In the genomic region with DNA sequence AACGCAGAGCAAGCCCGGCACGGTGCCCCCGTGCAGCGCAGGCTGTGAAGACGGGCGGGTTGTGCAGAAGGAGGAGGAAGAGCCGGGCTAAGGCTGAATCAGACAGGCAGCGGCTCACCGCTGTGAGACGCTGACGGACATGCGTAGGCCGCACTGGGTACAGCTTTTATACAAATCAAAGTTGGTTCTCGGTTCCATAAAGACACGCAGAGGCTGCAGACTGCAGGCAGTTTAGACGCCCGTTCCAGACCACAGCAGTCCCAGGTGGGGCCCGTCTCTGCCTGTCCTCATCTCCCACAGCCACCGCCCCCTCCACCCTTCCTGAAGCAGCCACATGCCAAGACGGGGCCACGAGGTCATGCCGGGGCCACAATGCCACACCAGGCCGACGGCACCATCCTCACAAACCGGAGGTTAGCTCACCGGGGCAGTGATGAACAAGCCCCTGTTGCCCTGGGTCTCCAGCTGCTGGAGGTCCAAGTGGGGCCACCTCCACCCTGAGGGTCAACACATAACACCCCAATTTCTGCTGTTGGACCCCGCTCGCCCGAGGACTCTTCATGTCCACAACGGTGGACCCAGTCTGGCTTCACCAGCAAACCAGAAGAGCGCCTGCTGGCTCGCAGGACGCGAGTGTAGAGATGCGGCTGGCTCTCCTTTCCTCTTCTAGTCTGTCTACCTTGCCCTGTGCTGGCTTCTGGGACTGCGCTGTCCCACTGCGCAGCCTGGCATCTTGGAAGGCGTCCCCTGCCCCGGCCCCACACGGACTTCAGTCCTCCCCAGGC, we compare ENCODE assay signal across 28 cellular contexts.
DNase-seq lines count a peak whose midpoint lies in the region; ATAC-seq and TF ChIP-seq lines count a peak whose summit lies in the region.
"Had no signal": no experiment of that assay in that cellular context is flagged by ENCODE, and none has a peak within 500 bp of the region (broad histone marks: within the 10 kb centered on the region; RNA-seq: fewer than 3 reads in every experiment).

No MANE protein-coding gene starts in this region.

- no peaks in the 10 kb centered on the region for H3K4me1 Mint-ChIP-seq in stimulated activated naive CD8-positive, alpha-beta T cell treated with anti-CD3 and anti-CD28 coated beads, Interleukin-15, amount 100 ng/mL, for 72 hours
- H3K4me1 Mint-ChIP-seq in activated CD8-positive, alpha-beta T cell treated with anti-CD3 and anti-CD28 coated beads for 36 hours (ENCODE audit: low read depth) = no peaks in the 10 kb centered on the region
- H3K4me1 Mint-ChIP-seq in glutamatergic neuron (ENCODE audit: low read depth, unreplicated experiment) = peaks cover 4% of the 10 kb centered on the region
- H3K4me1 Mint-ChIP-seq: memory B cell had no signal

- H3K27me3 Mint-ChIP-seq in stimulated activated naive CD8-positive, alpha-beta T cell treated with anti-CD3 and anti-CD28 coated beads, Interleukin-15, amount 100 ng/mL, for 72 hours = no peaks in the 10 kb centered on the region
- no peaks in the 10 kb centered on the region for H3K27me3 Mint-ChIP-seq in activated CD8-positive, alpha-beta T cell treated with anti-CD3 and anti-CD28 coated beads for 36 hours
- peaks cover 3% of the 10 kb centered on the region for H3K27me3 Mint-ChIP-seq in glutamatergic neuron (ENCODE audit: unreplicated experiment)
- H3K27me3 Mint-ChIP-seq: memory B cell had no signal

- H3K9me3 Mint-ChIP-seq in stimulated activated naive CD8-positive, alpha-beta T cell treated with anti-CD3 and anti-CD28 coated beads, Interleukin-15, amount 100 ng/mL, for 72 hours = no peaks in the 10 kb centered on the region
- no peaks in the 10 kb centered on the region for H3K9me3 Mint-ChIP-seq in activated CD8-positive, alpha-beta T cell treated with anti-CD3 and anti-CD28 coated beads for 36 hours
- H3K9me3 Mint-ChIP-seq in glutamatergic neuron (ENCODE audit: unreplicated experiment) = peaks cover 2% of the 10 kb centered on the region
- H3K9me3 Mint-ChIP-seq: memory B cell had no signal

- peak overlapping the region; percentile 44 to 86 for H3K27ac Mint-ChIP-seq in stimulated activated naive CD8-positive, alpha-beta T cell treated with anti-CD3 and anti-CD28 coated beads, Interleukin-15, amount 100 ng/mL, for 72 hours
- H3K27ac Mint-ChIP-seq in activated CD8-positive, alpha-beta T cell treated with anti-CD3 and anti-CD28 coated beads for 36 hours = no peak overlapping the region
- no peak overlapping the region for H3K27ac Mint-ChIP-seq in glutamatergic neuron (ENCODE audit: unreplicated experiment)
- H3K27ac Mint-ChIP-seq: memory B cell had no signal

- POLR2A ChIA-PET in activated CD8-positive, alpha-beta T cell treated with anti-CD3 and anti-CD28 coated beads for 36 hours (lab: Charles Lee) = no interaction called here

- TF ChIP-seq CTCF in activated CD8-positive, alpha-beta T cell treated with anti-CD3 and anti-CD28 coated beads for 36 hours (IDR thresholded peaks at IDR 0.05) = no peak
- no peak for TF ChIP-seq CTCF in glutamatergic neuron (IDR thresholded peaks at IDR 0.05; ENCODE audit: partially characterized antibody, unreplicated experiment)

- no peak for ATAC-seq in stimulated activated naive CD8-positive, alpha-beta T cell treated with anti-CD3 and anti-CD28 coated beads, Interleukin-15, amount 100 ng/mL, for 72 hours
- no peak for ATAC-seq in stimulated activated naive CD8-positive, alpha-beta T cell treated with anti-CD3 and anti-CD28 coated beads, Interleukin-15, Interleukin-2, amounts not matched to agents 100 U/mL and 50 U/mL, for 24 hours
- peak; percentile 20 for ATAC-seq in activated CD8-positive, alpha-beta T cell treated with anti-CD3 and anti-CD28 coated beads for 36 hours
- no peak for ATAC-seq in HG02798 (IDR thresholded peaks at IDR 0.05; ENCODE audit: poor library complexity, unreplicated experiment)
- ATAC-seq: activated CD4-positive, CD25-positive, alpha-beta regulatory T cell treated with anti-CD3 and anti-CD28 coated beads, Interleukin-2, amount 50 U/mL, for 24 hours; heart left ventricle; left cardiac atrium had no signal

- intact Hi-C loops in activated CD8-positive, alpha-beta T cell treated with anti-CD3 and anti-CD28 coated beads for 36 hours (cut with micrococcal nuclease) = no loop called here

- CTCF ChIA-PET in activated CD8-positive, alpha-beta T cell treated with anti-CD3 and anti-CD28 coated beads for 36 hours (lab: Charles Lee) = no interaction called here

- H3K4me3 Mint-ChIP-seq in stimulated activated naive CD8-positive, alpha-beta T cell treated with anti-CD3 and anti-CD28 coated beads, Interleukin-15, amount 100 ng/mL, for 72 hours = no peak overlapping the region
- no peak overlapping the region for H3K4me3 Mint-ChIP-seq in activated CD8-positive, alpha-beta T cell treated with anti-CD3 and anti-CD28 coated beads for 36 hours
- H3K4me3 Mint-ChIP-seq in glutamatergic neuron (ENCODE audit: unreplicated experiment) = no peak overlapping the region
- H3K4me3 Mint-ChIP-seq: memory B cell had no signal

- DNase-seq in stimulated activated naive CD8-positive, alpha-beta T cell treated with anti-CD3 and anti-CD28 coated beads, Interleukin-15, amount 100 ng/mL, for 72 hours = no peak
- DNase-seq in stimulated activated naive CD8-positive, alpha-beta T cell treated with anti-CD3 and anti-CD28 coated beads, Interleukin-15, Interleukin-2, amounts not matched to agents 100 U/mL and 50 U/mL, for 24 hours = no peak
- no peak for DNase-seq in activated CD8-positive, alpha-beta T cell treated with anti-CD3 and anti-CD28 coated beads for 36 hours
- DNase-seq in glutamatergic neuron (peak; percentile 12), middle frontal gyrus (ENCODE audit: extremely low spot score, low spot score) (no peak), UCSD-AML1 (lab: John Stamatoyannopoulos, UW; ENCODE audit: unreplicated experiment) (no peak), NCI-H446 treated with DMSO at 0.1 percent for 48 hours (lab: John Stamatoyannopoulos, UW) (no peak)
- DNase-seq: activated naive CD4-positive, alpha-beta T cell treated with anti-CD3 and anti-CD28 coated beads, Interleukin-2, amount 50 U/mL, for 16 hours; activated T-cell treated with anti-CD3 and anti-CD28 coated beads, Interleukin-2, amount 50 U/mL, for 48 hours; anterior cingulate cortex; cerebellar nuclear complex; DMS153; KG1; left cardiac atrium; MM.1S; NCI-H1417; NCI-H2081; NCI-H82; occipital lobe; OCI-M1; SHP77; stimulated activated CD4-positive, alpha-beta T cell treated with anti-CD3 and anti-CD28 coated beads, Interleukin-4, amount 100 ng/mL, for 1 hour; stimulated activated naive CD4-positive, alpha-beta T cell treated with Interleukin-2 at 50 U/mL for 16 hours; SW 1271 had no signal

- no peaks in the 10 kb centered on the region for H3K36me3 Mint-ChIP-seq in activated CD8-positive, alpha-beta T cell treated with anti-CD3 and anti-CD28 coated beads for 36 hours (ENCODE audit: low read depth)
- peaks cover 4% of the 10 kb centered on the region for H3K36me3 Mint-ChIP-seq in glutamatergic neuron (ENCODE audit: unreplicated experiment)
- H3K36me3 Mint-ChIP-seq: memory B cell had no signal

Comparison
In these comparisons a context has a peak if more than half of its experiments do, and no peak if none do; other contexts are left out.
1. H3K27ac Mint-ChIP-seq: peak in stimulated activated naive CD8-positive, alpha-beta T cell treated with anti-CD3 and anti-CD28 coated beads, Interleukin-15, amount 100 ng/mL, for 72 hours (2 of 2); none in activated CD8-positive, alpha-beta T cell treated with anti-CD3 and anti-CD28 coated beads for 36 hours (single experiment) and glutamatergic neuron (single experiment).